1 cellular context compared by ENCODE assay signal in the genomic region with DNA sequence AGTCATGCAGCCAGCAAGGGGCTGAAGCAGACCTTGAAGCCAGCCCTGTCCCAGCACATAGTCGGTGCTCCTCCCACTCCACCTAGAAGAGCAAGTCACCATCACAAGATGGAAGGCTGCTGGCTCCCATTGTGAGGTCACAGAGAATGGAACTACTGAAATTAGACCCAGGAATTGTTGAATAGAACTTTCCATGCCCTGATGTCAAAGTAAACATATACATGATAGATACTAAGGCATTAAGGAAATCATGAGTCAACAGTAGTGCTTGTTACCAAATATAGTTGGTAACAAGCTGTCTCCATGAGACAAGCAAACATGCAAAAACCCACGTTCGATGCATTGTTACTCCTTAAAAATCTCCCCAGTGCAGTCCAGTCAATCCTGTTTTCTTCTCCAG.
TF ChIP-seq lines count a peak whose summit lies in the region.

No MANE protein-coding gene starts in this region.

TF ChIP-seq in WTC11, 78 proteins besides CTCF, POLR2A, EP300 and RAD21 (continued from another document):
- TF ChIP-seq, protein P1, sequence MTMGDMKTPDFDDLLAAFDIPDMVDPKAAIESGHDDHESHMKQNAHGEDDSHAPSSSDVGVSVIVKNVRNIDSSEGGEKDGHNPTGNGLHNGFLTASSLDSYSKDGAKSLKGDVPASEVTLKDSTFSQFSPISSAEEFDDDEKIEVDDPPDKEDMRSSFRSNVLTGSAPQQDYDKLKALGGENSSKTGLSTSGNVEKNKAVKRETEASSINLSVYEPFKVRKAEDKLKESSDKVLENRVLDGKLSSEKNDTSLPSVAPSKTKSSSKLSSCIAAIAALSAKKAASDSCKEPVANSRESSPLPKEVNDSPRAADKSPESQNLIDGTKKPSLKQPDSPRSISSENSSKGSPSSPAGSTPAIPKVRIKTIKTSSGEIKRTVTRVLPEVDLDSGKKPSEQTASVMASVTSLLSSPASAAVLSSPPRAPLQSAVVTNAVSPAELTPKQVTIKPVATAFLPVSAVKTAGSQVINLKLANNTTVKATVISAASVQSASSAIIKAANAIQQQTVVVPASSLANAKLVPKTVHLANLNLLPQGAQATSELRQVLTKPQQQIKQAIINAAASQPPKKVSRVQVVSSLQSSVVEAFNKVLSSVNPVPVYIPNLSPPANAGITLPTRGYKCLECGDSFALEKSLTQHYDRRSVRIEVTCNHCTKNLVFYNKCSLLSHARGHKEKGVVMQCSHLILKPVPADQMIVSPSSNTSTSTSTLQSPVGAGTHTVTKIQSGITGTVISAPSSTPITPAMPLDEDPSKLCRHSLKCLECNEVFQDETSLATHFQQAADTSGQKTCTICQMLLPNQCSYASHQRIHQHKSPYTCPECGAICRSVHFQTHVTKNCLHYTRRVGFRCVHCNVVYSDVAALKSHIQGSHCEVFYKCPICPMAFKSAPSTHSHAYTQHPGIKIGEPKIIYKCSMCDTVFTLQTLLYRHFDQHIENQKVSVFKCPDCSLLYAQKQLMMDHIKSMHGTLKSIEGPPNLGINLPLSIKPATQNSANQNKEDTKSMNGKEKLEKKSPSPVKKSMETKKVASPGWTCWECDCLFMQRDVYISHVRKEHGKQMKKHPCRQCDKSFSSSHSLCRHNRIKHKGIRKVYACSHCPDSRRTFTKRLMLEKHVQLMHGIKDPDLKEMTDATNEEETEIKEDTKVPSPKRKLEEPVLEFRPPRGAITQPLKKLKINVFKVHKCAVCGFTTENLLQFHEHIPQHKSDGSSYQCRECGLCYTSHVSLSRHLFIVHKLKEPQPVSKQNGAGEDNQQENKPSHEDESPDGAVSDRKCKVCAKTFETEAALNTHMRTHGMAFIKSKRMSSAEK (CRISPR knock-in tag; IDR thresholded peaks at IDR 0.05; ENCODE audit: borderline replicate concordance), result no peak
- no peak for TF ChIP-seq KAT7 (CRISPR knock-in tag; IDR thresholded peaks at IDR 0.05; ENCODE audit: borderline replicate concordance)
- TF ChIP-seq, protein P2, sequence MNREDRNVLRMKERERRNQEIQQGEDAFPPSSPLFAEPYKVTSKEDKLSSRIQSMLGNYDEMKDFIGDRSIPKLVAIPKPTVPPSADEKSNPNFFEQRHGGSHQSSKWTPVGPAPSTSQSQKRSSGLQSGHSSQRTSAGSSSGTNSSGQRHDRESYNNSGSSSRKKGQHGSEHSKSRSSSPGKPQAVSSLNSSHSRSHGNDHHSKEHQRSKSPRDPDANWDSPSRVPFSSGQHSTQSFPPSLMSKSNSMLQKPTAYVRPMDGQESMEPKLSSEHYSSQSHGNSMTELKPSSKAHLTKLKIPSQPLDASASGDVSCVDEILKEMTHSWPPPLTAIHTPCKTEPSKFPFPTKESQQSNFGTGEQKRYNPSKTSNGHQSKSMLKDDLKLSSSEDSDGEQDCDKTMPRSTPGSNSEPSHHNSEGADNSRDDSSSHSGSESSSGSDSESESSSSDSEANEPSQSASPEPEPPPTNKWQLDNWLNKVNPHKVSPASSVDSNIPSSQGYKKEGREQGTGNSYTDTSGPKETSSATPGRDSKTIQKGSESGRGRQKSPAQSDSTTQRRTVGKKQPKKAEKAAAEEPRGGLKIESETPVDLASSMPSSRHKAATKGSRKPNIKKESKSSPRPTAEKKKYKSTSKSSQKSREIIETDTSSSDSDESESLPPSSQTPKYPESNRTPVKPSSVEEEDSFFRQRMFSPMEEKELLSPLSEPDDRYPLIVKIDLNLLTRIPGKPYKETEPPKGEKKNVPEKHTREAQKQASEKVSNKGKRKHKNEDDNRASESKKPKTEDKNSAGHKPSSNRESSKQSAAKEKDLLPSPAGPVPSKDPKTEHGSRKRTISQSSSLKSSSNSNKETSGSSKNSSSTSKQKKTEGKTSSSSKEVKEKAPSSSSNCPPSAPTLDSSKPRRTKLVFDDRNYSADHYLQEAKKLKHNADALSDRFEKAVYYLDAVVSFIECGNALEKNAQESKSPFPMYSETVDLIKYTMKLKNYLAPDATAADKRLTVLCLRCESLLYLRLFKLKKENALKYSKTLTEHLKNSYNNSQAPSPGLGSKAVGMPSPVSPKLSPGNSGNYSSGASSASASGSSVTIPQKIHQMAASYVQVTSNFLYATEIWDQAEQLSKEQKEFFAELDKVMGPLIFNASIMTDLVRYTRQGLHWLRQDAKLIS (CRISPR knock-in tag; IDR thresholded peaks at IDR 0.05; ENCODE audit: borderline replicate concordance), result no peak
